In the genomic region with DNA sequence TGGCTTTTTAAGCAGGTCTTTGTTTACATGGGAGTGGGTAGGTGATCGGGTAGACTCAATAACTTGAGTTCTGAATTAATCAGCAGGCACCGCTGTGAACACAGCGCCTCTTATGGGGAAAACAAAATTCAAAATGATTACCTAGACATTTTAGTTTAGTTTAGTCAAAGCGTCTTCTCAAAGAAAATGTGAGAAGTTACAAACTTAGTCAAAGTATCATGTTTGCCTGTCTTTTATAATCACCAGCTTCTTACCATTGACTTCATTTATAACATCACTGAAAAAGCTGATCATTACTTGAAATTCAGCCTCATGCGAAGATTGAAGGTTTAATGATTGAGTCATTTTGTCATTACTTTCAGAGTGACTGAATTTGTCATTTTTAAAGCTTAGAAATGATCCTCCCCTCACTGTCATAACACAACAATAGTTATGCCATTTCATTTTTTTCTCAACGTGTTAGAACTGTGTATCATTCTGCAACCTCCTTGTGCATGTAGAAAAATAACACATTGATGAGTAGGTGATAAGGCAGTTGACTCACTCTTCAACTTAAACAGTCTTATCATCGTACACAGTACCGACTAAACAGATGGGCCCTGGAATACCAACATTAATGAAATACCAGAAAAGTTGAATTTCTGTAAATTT, we compare ENCODE assay signal across 12 cellular contexts.
DNase-seq lines count a peak whose midpoint lies in the region; ATAC-seq and TF ChIP-seq lines count a peak whose summit lies in the region.
"Had no signal": no experiment of that assay in that cellular context is flagged by ENCODE, and none has a peak within 500 bp of the region (broad histone marks: within the 10 kb centered on the region; RNA-seq: fewer than 3 reads in every experiment).

No MANE protein-coding gene starts in this region.

- H3K4me1 ChIP-seq in left ventricle myocardium inferior: peaks cover 56% of the 10 kb centered on the region

- H3K9me3 ChIP-seq in left ventricle myocardium inferior (replicated peaks): no peaks in the 10 kb centered on the region

- no peaks in the 10 kb centered on the region for H3K27me3 ChIP-seq in left ventricle myocardium inferior (ENCODE audit: low read depth)

- H3K4me3 ChIP-seq in GM12864 (ENCODE audit: low read depth, low read length): no peak overlapping the region
- no peak overlapping the region for H3K4me3 ChIP-seq in fibroblast of villous mesenchyme (ENCODE audit: low read depth, low read length)
- H3K4me3 ChIP-seq in left ventricle myocardium inferior: no peak overlapping the region

- DNase-seq in A172 (ENCODE audit: low spot score): peak; percentile 32
- no peak for DNase-seq in GM12864 (ENCODE audit: low read depth)
- peak; percentile 24 to 34 for DNase-seq in activated T-cell treated with anti-CD3 and anti-CD28 coated beads, Interleukin-2, amount 50 U/mL, for 48 hours
- DNase-seq in fibroblast of villous mesenchyme (ENCODE audit: low read depth): peak; percentile 76
- DNase-seq in amniotic stem cell (lab: John Stamatoyannopoulos, UW): no peak
- no peak for DNase-seq in GM19240 (ENCODE audit: insufficient read length, low spot score)
- no peak for DNase-seq in left ventricle myocardium inferior
- DNase-seq: EL, foreskin melanocyte, NCI-H1105 treated with DMSO at 0.1 percent for 48 hours had no signal

- H3K27ac ChIP-seq in left ventricle myocardium inferior (replicated peaks): no peak overlapping the region
- H3K27ac ChIP-seq: C4-2B had no signal

- no peaks in the 10 kb centered on the region for H3K36me3 ChIP-seq in left ventricle myocardium inferior

- peak; percentile 28 for TF ChIP-seq CTCF in GM12864 (IDR thresholded peaks at IDR 0.05; ENCODE audit: low read depth, low read length, missing control alignments)
- TF ChIP-seq CTCF in fibroblast of villous mesenchyme (IDR thresholded peaks at IDR 0.05; ENCODE audit: insufficient read depth, low read depth, low read length): no peak
- no peak for TF ChIP-seq CTCF in left ventricle myocardium inferior (IDR thresholded peaks at IDR 0.05; ENCODE audit: borderline replicate concordance)

- intact Hi-C loops in left ventricle myocardium inferior (cut with micrococcal nuclease): no loop called here

- ATAC-seq in HG02870 (IDR thresholded peaks at IDR 0.05; ENCODE audit: unreplicated experiment): no peak

Comparison
In these comparisons a context has a peak if more than half of its experiments do, and no peak if none do; other contexts are left out.
1. DNase-seq: peak in A172 (single experiment), activated T-cell treated with anti-CD3 and anti-CD28 coated beads, Interleukin-2, amount 50 U/mL, for 48 hours (2 of 2) and fibroblast of villous mesenchyme (single experiment); none in GM12864 (single experiment), amniotic stem cell (single experiment), GM19240 (single experiment) and left ventricle myocardium inferior (single experiment).